In the genomic region with DNA sequence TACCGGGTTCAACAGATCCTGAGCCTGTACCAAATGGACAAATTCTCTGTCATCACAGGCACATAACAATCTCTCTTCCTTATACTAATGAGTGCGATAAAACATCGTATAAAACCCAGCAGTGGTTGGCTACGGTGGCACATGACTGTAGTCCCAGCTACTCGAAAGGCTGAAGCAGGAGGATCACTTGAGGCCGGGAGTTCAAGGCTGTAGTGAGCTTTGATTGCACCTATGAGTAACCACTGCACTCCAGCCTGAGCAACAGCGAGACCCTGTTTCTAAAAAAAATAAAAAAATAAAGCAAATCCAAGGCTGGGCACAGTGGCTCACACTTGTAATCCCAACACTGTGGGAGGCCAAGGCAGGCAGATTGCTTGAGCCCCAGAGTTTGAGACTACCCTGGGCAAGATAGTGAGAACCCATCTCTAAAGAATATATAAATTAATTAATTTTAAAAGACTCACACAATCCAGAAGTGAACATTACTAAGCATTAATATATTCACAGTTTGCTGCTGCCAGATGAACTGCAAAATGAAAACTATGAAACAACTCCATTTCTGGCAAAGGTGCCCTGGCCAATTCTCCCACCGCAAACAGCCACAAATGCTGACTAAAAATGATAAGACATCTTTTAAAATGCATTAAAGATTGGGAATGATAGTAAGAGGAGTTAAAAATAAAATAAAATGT, we compare ENCODE assay signal across 22 cellular contexts. TPM values are rescaled to one million over a fixed set of nuclear protein-coding genes. Genes with fewer than 3 reads are reported as not detected.
A peak's percentile ranks its signal among the peaks of the same experiment; 100 is the strongest.
DNase-seq lines count a peak whose midpoint lies in the region; ATAC-seq, FAIRE-seq and TF ChIP-seq lines count a peak whose summit lies in the region.
"Had no signal": no experiment of that assay in that cellular context is flagged by ENCODE, and none has a peak within 500 bp of the region (broad histone marks: within the 10 kb centered on the region; RNA-seq: fewer than 3 reads in every experiment).

No MANE protein-coding gene starts in this region.

- H3K36me3 ChIP-seq in astrocyte (ENCODE audit: insufficient read depth, low read length) (no peaks in the 10 kb centered on the region), vagina (no peaks in the 10 kb centered on the region)
- H3K36me3 ChIP-seq: neural progenitor cell had no signal

- no peaks in the 10 kb centered on the region for H3K27me3 ChIP-seq in astrocyte (ENCODE audit: insufficient read depth, low read length)
- H3K27me3 ChIP-seq in vagina: no peaks in the 10 kb centered on the region
- H3K27me3 ChIP-seq: hepatocyte had no signal

- no peak for TF ChIP-seq POLR2A in vagina (IDR thresholded peaks at IDR 0.05)

- no peaks in the 10 kb centered on the region for H3K9me3 Mint-ChIP-seq in activated T-cell treated with anti-CD3 and anti-CD28 coated beads, Interleukin-2, amount 50 U/mL, for 4 hours
- H3K9me3 Mint-ChIP-seq in T-cell (no peaks in the 10 kb centered on the region), astrocyte (ENCODE audit: unreplicated experiment) (no peaks in the 10 kb centered on the region)
- H3K9me3 Mint-ChIP-seq in stimulated activated naive CD8-positive, alpha-beta T cell treated with anti-CD3 and anti-CD28 coated beads, Interleukin-15, amount 100 ng/mL, for 72 hours: no peaks in the 10 kb centered on the region
- H3K9me3 Mint-ChIP-seq: activated naive CD8-positive, alpha-beta T cell treated with anti-CD3 and anti-CD28 coated beads, Interleukin-2, amount 10 ng/mL, durations not matched to agents 7 days and 5 days; neural progenitor cell had no signal

- CTCF ChIA-PET in T-cell (lab: Charles Lee): no interaction called here

- POLR2A ChIA-PET in T-cell (lab: Charles Lee): no interaction called here

- no peaks in the 10 kb centered on the region for H3K27me3 Mint-ChIP-seq in activated T-cell treated with anti-CD3 and anti-CD28 coated beads, Interleukin-2, amount 50 U/mL, for 4 hours (ENCODE audit: low read depth)
- no peaks in the 10 kb centered on the region for H3K27me3 Mint-ChIP-seq in T-cell
- H3K27me3 Mint-ChIP-seq in astrocyte (ENCODE audit: low read depth, unreplicated experiment): no peaks in the 10 kb centered on the region
- no peaks in the 10 kb centered on the region for H3K27me3 Mint-ChIP-seq in stimulated activated naive CD8-positive, alpha-beta T cell treated with anti-CD3 and anti-CD28 coated beads, Interleukin-15, amount 100 ng/mL, for 72 hours
- H3K27me3 Mint-ChIP-seq: activated naive CD8-positive, alpha-beta T cell treated with anti-CD3 and anti-CD28 coated beads, Interleukin-2, amount 10 ng/mL, durations not matched to agents 7 days and 5 days had no signal

- H3K4me3 ChIP-seq in astrocyte (ENCODE audit: insufficient read depth, low read depth, low read length) (no peak overlapping the region), vagina (no peak overlapping the region)
- H3K4me3 ChIP-seq: hepatocyte, neural progenitor cell had no signal

- H3K27ac Mint-ChIP-seq in T-cell: peak overlapping the region; percentile 16 to 55
- H3K27ac Mint-ChIP-seq in astrocyte (ENCODE audit: unreplicated experiment): no peak overlapping the region
- peak overlapping the region; percentile 97 to 100 for H3K27ac Mint-ChIP-seq in stimulated activated naive CD8-positive, alpha-beta T cell treated with anti-CD3 and anti-CD28 coated beads, Interleukin-15, amount 100 ng/mL, for 72 hours
- H3K27ac Mint-ChIP-seq: neural progenitor cell had no signal

- H4K20me1 ChIP-seq in astrocyte (ENCODE audit: insufficient read depth, low read length): peaks cover 68% of the 10 kb centered on the region

- H3K27ac ChIP-seq in astrocyte (ENCODE audit: low read depth, low read length): no peak overlapping the region
- H3K27ac ChIP-seq in vagina: no peak overlapping the region
- H3K27ac ChIP-seq: hepatocyte, neural progenitor cell had no signal

- intact Hi-C loops in vagina (cut with DNase I): no loop called here

- H3K4me3 Mint-ChIP-seq in activated T-cell treated with anti-CD3 and anti-CD28 coated beads, Interleukin-2, amount 50 U/mL, for 4 hours: peak overlapping the region; percentile 80
- H3K4me3 Mint-ChIP-seq in T-cell (no peak overlapping the region), astrocyte (ENCODE audit: unreplicated experiment) (no peak overlapping the region)
- peak overlapping the region; percentile 77 to 82 for H3K4me3 Mint-ChIP-seq in stimulated activated naive CD8-positive, alpha-beta T cell treated with anti-CD3 and anti-CD28 coated beads, Interleukin-15, amount 100 ng/mL, for 72 hours
- H3K4me3 Mint-ChIP-seq: activated naive CD8-positive, alpha-beta T cell treated with anti-CD3 and anti-CD28 coated beads, Interleukin-2, amount 10 ng/mL, durations not matched to agents 7 days and 5 days; neural progenitor cell had no signal

- TF ChIP-seq CTCF in astrocyte (IDR thresholded peaks at IDR 0.05; ENCODE audit: insufficient read depth, low read depth, low read length) (no peak), vagina (IDR thresholded peaks at IDR 0.05) (no peak)

- no peak overlapping the region for H2AFZ ChIP-seq in astrocyte (ENCODE audit: low read depth, low read length)
- H2AFZ ChIP-seq: hepatocyte, neural progenitor cell had no signal

- ATAC-seq in activated T-cell treated with anti-CD3 and anti-CD28 coated beads, Interleukin-2, amount 50 U/mL, for 4 hours: no peak
- no peak for ATAC-seq in T-cell (replicated peaks in 1 of 4)
- ATAC-seq in stimulated activated naive CD8-positive, alpha-beta T cell treated with anti-CD3 and anti-CD28 coated beads, Interleukin-15, amount 100 ng/mL, for 72 hours: no peak
- ATAC-seq: PC-3 had no signal

- H3K4me1 ChIP-seq in astrocyte (ENCODE audit: insufficient read depth, low read length): peaks cover 29% of the 10 kb centered on the region
- peaks cover 66% of the 10 kb centered on the region for H3K4me1 ChIP-seq in vagina
- H3K4me1 ChIP-seq: Caco-2 had no signal

- peaks cover 87% of the 10 kb centered on the region for H3K4me1 Mint-ChIP-seq in activated T-cell treated with anti-CD3 and anti-CD28 coated beads, Interleukin-2, amount 50 U/mL, for 4 hours (ENCODE audit: low read depth)
- H3K4me1 Mint-ChIP-seq in T-cell: peaks cover 69 to 82% (median 73%) of the 10 kb centered on the region in 3 donors
- H3K4me1 Mint-ChIP-seq in astrocyte (ENCODE audit: low read depth, unreplicated experiment): peaks cover 22% of the 10 kb centered on the region
- H3K4me1 Mint-ChIP-seq in stimulated activated naive CD8-positive, alpha-beta T cell treated with anti-CD3 and anti-CD28 coated beads, Interleukin-15, amount 100 ng/mL, for 72 hours: peaks cover 98% of the 10 kb centered on the region

- no peak overlapping the region for H3K9ac ChIP-seq in astrocyte (ENCODE audit: low read length)
- H3K9ac ChIP-seq: neural progenitor cell had no signal

- no peaks in the 10 kb centered on the region for H3K9me3 ChIP-seq in astrocyte (ENCODE audit: insufficient read depth, low read depth, low read length)
- H3K9me3 ChIP-seq in vagina: no peaks in the 10 kb centered on the region
- H3K9me3 ChIP-seq: Caco-2 had no signal

- H3K36me3 Mint-ChIP-seq in activated T-cell treated with anti-CD3 and anti-CD28 coated beads, Interleukin-2, amount 50 U/mL, for 4 hours (ENCODE audit: insufficient read depth): peaks cover 9% of the 10 kb centered on the region
- H3K36me3 Mint-ChIP-seq in T-cell (peaks cover 19% of the 10 kb centered on the region), astrocyte (ENCODE audit: low read depth, unreplicated experiment) (peaks cover 13% of the 10 kb centered on the region)

- no peak for FAIRE-seq in astrocyte (lab: Jason Lieb, UNC)

- no peak for DNase-seq in activated T-cell treated with anti-CD3 and anti-CD28 coated beads, Interleukin-2, amount 50 U/mL, for 4 hours
- DNase-seq in activated T-cell treated with anti-CD3 and anti-CD28 coated beads for 4 hours (no peak), T-cell (no peak), astrocyte (ENCODE audit: low read depth) (peak; percentile 43), vagina (ENCODE audit: extremely low spot score in 2 of 2) (no peak), COLO829 (ENCODE audit: low spot score) (no peak), MV-4-11 (lab: John Stamatoyannopoulos, UW) (no peak)
- DNase-seq in stimulated activated naive CD8-positive, alpha-beta T cell treated with anti-CD3 and anti-CD28 coated beads, Interleukin-15, amount 100 ng/mL, for 72 hours: no peak
- DNase-seq: ACHN; activated CD4-positive, alpha-beta T cell treated with anti-CD3 and anti-CD28 coated beads, Interleukin-2, amount 50 U/mL, for 48 hours; activated naive CD8-positive, alpha-beta T cell treated with anti-CD3 and anti-CD28 coated beads, Interleukin-2, amount 10 ng/mL, durations not matched to agents 7 days and 5 days; Caco-2; cerebellar nuclear complex; islet precursor cell; NCI-H69; PC-3; stimulated activated CD4-positive, alpha-beta T cell treated with anti-CD3 and anti-CD28 coated beads, Interleukin-12 subunit alpha, Interleukin-12 subunit beta, amount 100 ng/mL, for 4 hours; stimulated activated naive CD4-positive, alpha-beta T cell had no signal

- no peak overlapping the region for H3K4me2 ChIP-seq in astrocyte (ENCODE audit: low read length)
- H3K4me2 ChIP-seq: hepatocyte, neural progenitor cell had no signal

- peaks cover 93% of the 10 kb centered on the region for H3K79me2 ChIP-seq in astrocyte (ENCODE audit: insufficient read depth, low read length)

RNA-seq across cellular contexts. Expression of gene ZBTB17, which starts 13.1 kb away (rescaled TPM):
- 10 to 100 TPM; 74.2 to 86.9 (median 81.1) TPM for total RNA-seq in activated T-cell treated with anti-CD3 and anti-CD28 coated beads, Interleukin-2, amount 50 U/mL, for 4 hours
- total RNA-seq in T-cell (10 to 100 TPM; 66.6 to 82.6 (median 78.3) TPM), astrocyte (28.1 and 28.8 TPM in 2 replicates), vagina (38.5 TPM)

RNA-seq across cellular contexts. Expression of gene SRARP, which starts 41.2 kb away (rescaled TPM):
- not detected for total RNA-seq in activated T-cell treated with anti-CD3 and anti-CD28 coated beads, Interleukin-2, amount 50 U/mL, for 4 hours
- total RNA-seq in T-cell (not detected), astrocyte (not detected in 2 replicates), vagina (not detected)
- total RNA-seq: activated naive CD8-positive, alpha-beta T cell treated with anti-CD3 and anti-CD28 coated beads, Interleukin-2, amount 10 ng/mL, durations not matched to agents 7 days and 5 days; hepatocyte; PC-3; SK-MEL-5; ureter had no signal

RNA-seq across cellular contexts. Expression of gene HSPB7, which starts 55.0 kb away (rescaled TPM):
- under 1 TPM; 0.16 to 0.43 (median 0.24) TPM for total RNA-seq in activated T-cell treated with anti-CD3 and anti-CD28 coated beads, Interleukin-2, amount 50 U/mL, for 4 hours
- under 1 TPM in 1 of 5 donors, not detected in 4; 0.19 TPM for total RNA-seq in T-cell
- 0.45 and 0.55 TPM in 2 replicates for total RNA-seq in astrocyte
- total RNA-seq in vagina: 19.4 TPM
- total RNA-seq: activated naive CD8-positive, alpha-beta T cell treated with anti-CD3 and anti-CD28 coated beads, Interleukin-2, amount 10 ng/mL, durations not matched to agents 7 days and 5 days; Caco-2; PC-3 had no signal

RNA-seq across cellular contexts. Expression of gene CLCNKA, which starts 59.0 kb away (rescaled TPM):
- total RNA-seq in activated T-cell treated with anti-CD3 and anti-CD28 coated beads, Interleukin-2, amount 50 U/mL, for 4 hours: not detected
- total RNA-seq in T-cell (not detected), astrocyte (0.16 TPM in 1 of 2 replicates, not detected in the other), vagina (0.25 TPM)
- total RNA-seq: activated naive CD8-positive, alpha-beta T cell treated with anti-CD3 and anti-CD28 coated beads, Interleukin-2, amount 10 ng/mL, durations not matched to agents 7 days and 5 days; Caco-2; PC-3; SK-MEL-5 had no signal

Comparison
In these comparisons a context has a peak if more than half of its experiments do, and no peak if none do; other contexts are left out.
1. H3K4me3 Mint-ChIP-seq: peak in activated T-cell treated with anti-CD3 and anti-CD28 coated beads, Interleukin-2, amount 50 U/mL, for 4 hours (single experiment) and stimulated activated naive CD8-positive, alpha-beta T cell treated with anti-CD3 and anti-CD28 coated beads, Interleukin-15, amount 100 ng/mL, for 72 hours (2 of 2); none in T-cell (0 of 3) and astrocyte (single experiment).
2. RNA of gene HSPB7, which starts 55.0 kb away (total RNA-seq): 19.4 TPM in vagina (single experiment); 0.45 to 0.55 TPM in astrocyte, 0.16 to 0.43 TPM in activated T-cell treated with anti-CD3 and anti-CD28 coated beads, Interleukin-2, amount 50 U/mL, for 4 hours and 0.19 TPM in T-cell; every median in the first group is over 10 times any median in the second.